Comparison of ENCODE assay signal across 12 cellular contexts in the genomic region with DNA sequence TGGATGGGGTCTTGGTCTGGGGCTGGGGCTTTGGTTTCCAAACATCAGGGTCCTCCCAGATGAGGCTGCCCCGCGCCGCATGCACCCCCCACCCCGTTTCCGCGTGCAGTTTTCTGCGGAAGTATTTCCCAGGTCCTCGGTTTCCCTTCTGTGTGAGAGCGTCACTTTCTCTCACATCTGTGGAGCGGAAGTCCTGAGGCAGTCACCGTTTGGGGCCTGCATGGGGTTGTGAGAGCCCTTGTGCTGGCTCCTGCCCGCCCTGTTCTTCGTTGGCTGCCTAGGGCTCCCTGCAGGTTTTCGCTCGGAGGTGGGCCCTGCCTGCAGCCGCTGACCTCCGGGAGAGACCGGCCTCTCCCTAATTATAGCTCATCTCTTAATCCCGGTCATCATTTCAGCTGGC.
"Had no signal": no experiment of that assay in that cellular context is flagged by ENCODE, and none has a peak within 500 bp of the region (broad histone marks: within the 10 kb centered on the region; RNA-seq: fewer than 3 reads in every experiment).

No MANE protein-coding gene starts in this region.

- H3K27me3 Mint-ChIP-seq: activated CD4-positive, alpha-beta memory T cell treated with anti-CD3 and anti-CD28 coated beads, Interleukin-2, amount 10 ng/mL, durations not matched to agents 7 days and 5 days; activated naive CD8-positive, alpha-beta T cell treated with anti-CD3 and anti-CD28 coated beads, Interleukin-2, amount 10 ng/mL, durations not matched to agents 7 days and 5 days had no signal

- H3K4me3 ChIP-seq: heart right ventricle, right lobe of liver had no signal

- DNase-seq: activated CD4-positive, alpha-beta memory T cell treated with anti-CD3 and anti-CD28 coated beads, Interleukin-2, amount 10 ng/mL, durations not matched to agents 7 days and 5 days; activated CD8-positive, alpha-beta memory T cell treated with anti-CD3 and anti-CD28 coated beads, Interleukin-2, amount 50 U/mL, for 4 hours; activated naive CD8-positive, alpha-beta T cell treated with anti-CD3 and anti-CD28 coated beads, Interleukin-2, amount 10 ng/mL, durations not matched to agents 7 days and 5 days; activated T-cell treated with anti-CD3 and anti-CD28 coated beads, Interleukin-2, amount 50 U/mL, for 72 hours; aorta; foreskin melanocyte; heart right ventricle; stimulated activated CD4-positive, alpha-beta T cell treated with anti-CD3 and anti-CD28 coated beads, Interleukin-12 subunit alpha, Interleukin-12 subunit beta, amount 100 ng/mL, for 4 hours; stimulated activated naive CD4-positive, alpha-beta T cell; SW 1271 had no signal

- H3K36me3 ChIP-seq: heart right ventricle, right lobe of liver had no signal

- H3K4me3 Mint-ChIP-seq: activated CD4-positive, alpha-beta memory T cell treated with anti-CD3 and anti-CD28 coated beads, Interleukin-2, amount 10 ng/mL, durations not matched to agents 7 days and 5 days; activated naive CD8-positive, alpha-beta T cell treated with anti-CD3 and anti-CD28 coated beads, Interleukin-2, amount 10 ng/mL, durations not matched to agents 7 days and 5 days; activated T-cell treated with anti-CD3 and anti-CD28 coated beads, Interleukin-2, amount 50 U/mL, for 72 hours; T-helper 2 cell treated with Interferon-gamma antibody and Interleukin-4, amounts not matched to agents 5 μg/mL and 100 μg/mL, for 36 hours had no signal

- H3K27me3 ChIP-seq: heart right ventricle, right lobe of liver had no signal

- ATAC-seq: activated T-cell treated with anti-CD3 and anti-CD28 coated beads, Interleukin-2, amount 50 U/mL, for 72 hours; right lobe of liver had no signal

- H3K27ac ChIP-seq: right lobe of liver had no signal

- H3K9me3 ChIP-seq: right lobe of liver had no signal

- H3K9me3 Mint-ChIP-seq: activated CD4-positive, alpha-beta memory T cell treated with anti-CD3 and anti-CD28 coated beads, Interleukin-2, amount 10 ng/mL, durations not matched to agents 7 days and 5 days; activated naive CD8-positive, alpha-beta T cell treated with anti-CD3 and anti-CD28 coated beads, Interleukin-2, amount 10 ng/mL, durations not matched to agents 7 days and 5 days; activated T-cell treated with anti-CD3 and anti-CD28 coated beads, Interleukin-2, amount 50 U/mL, for 72 hours; T-helper 2 cell treated with Interferon-gamma antibody and Interleukin-4, amounts not matched to agents 5 μg/mL and 100 μg/mL, for 36 hours had no signal

- H3K27ac Mint-ChIP-seq: activated CD4-positive, alpha-beta memory T cell treated with anti-CD3 and anti-CD28 coated beads, Interleukin-2, amount 10 ng/mL, durations not matched to agents 7 days and 5 days; activated naive CD8-positive, alpha-beta T cell treated with anti-CD3 and anti-CD28 coated beads, Interleukin-2, amount 10 ng/mL, durations not matched to agents 7 days and 5 days; activated T-cell treated with anti-CD3 and anti-CD28 coated beads, Interleukin-2, amount 50 U/mL, for 72 hours; T-helper 2 cell treated with Interferon-gamma antibody and Interleukin-4, amounts not matched to agents 5 μg/mL and 100 μg/mL, for 36 hours had no signal
